Comparison of ENCODE assay signal across 7 cellular contexts in the genomic region with DNA sequence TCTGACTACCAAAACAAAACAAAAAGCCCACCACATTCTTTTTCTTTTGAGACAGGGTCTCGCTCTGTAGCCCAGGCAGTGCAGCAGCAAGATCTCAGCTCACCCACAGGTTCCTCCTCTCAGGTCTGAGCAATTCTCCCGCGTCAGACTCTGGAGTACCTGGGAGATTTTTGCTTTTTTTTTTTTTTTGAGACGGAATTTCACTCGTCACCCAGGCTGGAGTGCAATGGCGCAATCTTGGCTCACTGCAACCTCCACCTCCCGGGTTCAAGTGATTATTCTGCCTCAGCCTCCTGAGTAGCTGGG. TPM values are rescaled to one million over a fixed set of nuclear protein-coding genes. Genes with fewer than 3 reads are reported as not detected.
DNase-seq lines count a peak whose midpoint lies in the region; ATAC-seq, FAIRE-seq and TF ChIP-seq lines count a peak whose summit lies in the region.
"Not testable (repeated sequence)": the region's sequence is repeated elsewhere in the genome, so short reads cannot be mapped to it uniquely, and the experiment has no call there.

No MANE protein-coding gene starts in this region.

- not testable (repeated sequence) for H3K79me2 ChIP-seq in Karpas-422 (ENCODE audit: low read length); SU-DHL-6 (ENCODE audit: insufficient read depth, low read length); HepG2 (ENCODE audit: insufficient read depth, low read length)

- H3K9me2 ChIP-seq in Karpas-422 (replicated peaks; ENCODE audit: insufficient read depth, low read length); SU-DHL-6 (replicated peaks; ENCODE audit: insufficient read depth, low read length): not testable (repeated sequence)

- peaks cover 0 to 13% (median 8%) of the 10 kb centered on the region in 10 experiments; a peak in 10 of 20 replicates for H3K4me1 ChIP-seq in BLaER1 treated with 17β-estradiol and CSF1 and Interleukin-3, amounts not matched to agents 10 nM and 100 nM
- peaks cover 10% of the 10 kb centered on the region for H3K4me1 ChIP-seq in Karpas-422 (ENCODE audit: low read length)
- H3K4me1 ChIP-seq in HepG2 (ENCODE audit: insufficient read depth, low read length) = peaks cover 12% of the 10 kb centered on the region
- H3K4me1 ChIP-seq in spleen = peaks cover 0 to 10% (median 2%) of the 10 kb centered on the region in 6 donors

- peak overlapping the region in 10 of 11 experiments; percentile 2 to 51 (median 22); a peak in 10 of 22 replicates for H3K4me2 ChIP-seq in BLaER1 treated with 17β-estradiol and CSF1 and Interleukin-3, amounts not matched to agents 10 nM and 100 nM
- H3K4me2 ChIP-seq in Karpas-422 (ENCODE audit: low read depth, low read length, poor library complexity, severe bottlenecking) = peak overlapping the region; percentile 47
- peak overlapping the region; percentile 31 for H3K4me2 ChIP-seq in SU-DHL-6 (ENCODE audit: low read depth, low read length, poor library complexity, severe bottlenecking)
- H3K4me2 ChIP-seq in HepG2 (ENCODE audit: low read depth, low read length) = peak overlapping the region; percentile 51

- H4K20me1 ChIP-seq in BLaER1 treated with 17β-estradiol and CSF1 and Interleukin-3, amounts not matched to agents 10 nM and 100 nM; Karpas-422 (ENCODE audit: insufficient read depth, low read depth, low read length); SU-DHL-6 (ENCODE audit: low read depth, low read length); HepG2 (ENCODE audit: insufficient read depth, low read length): not testable (repeated sequence)

- H3K9ac ChIP-seq in BLaER1 treated with 17β-estradiol and CSF1 and Interleukin-3, amounts not matched to agents 10 nM and 100 nM; Karpas-422 (ENCODE audit: low read length); SU-DHL-6 (ENCODE audit: low read length); HepG2 (ENCODE audit: insufficient read depth, low read depth, low read length): not testable (repeated sequence)

- not testable (repeated sequence) for H3K27me3 ChIP-seq in BLaER1 treated with 17β-estradiol and CSF1 and Interleukin-3, amounts not matched to agents 10 nM and 100 nM; Karpas-422 (ENCODE audit: low read length); SU-DHL-6 (ENCODE audit: low read length); HepG2 (ENCODE audit: control insufficient read depth in 1 of 2, insufficient read depth in 2 of 2, low read length in 2 of 2); spleen (replicated peaks in 1 of 7)

- H3K9me3 ChIP-seq in BLaER1 treated with 17β-estradiol and CSF1 and Interleukin-3, amounts not matched to agents 10 nM and 100 nM (replicated peaks in 1 of 11); Karpas-422 (ENCODE audit: low read length); SU-DHL-6 (ENCODE audit: insufficient read depth, low read length); HepG2 (ENCODE audit: low read length); spleen: not testable (repeated sequence)

- not testable (repeated sequence) for BruUV-seq in HepG2 (replicated peaks; lab: Mats Ljungman, UMichigan)

- in situ Hi-C loops in HepG2 (cut with HindIII; ENCODE audit: extremely low pct_ligation_motif_present, low pct_unique_long_range_greater_than_20kb) = not testable (repeated sequence)

- not testable (repeated sequence) for H3K27ac ChIP-seq in BLaER1 treated with 17β-estradiol and CSF1 and Interleukin-3, amounts not matched to agents 10 nM and 100 nM; Karpas-422 (ENCODE audit: low read length); SU-DHL-6 (ENCODE audit: low read depth, low read length); HepG2 (ENCODE audit: extremely low read length, insufficient read depth, low read length)
- peak overlapping the region in 5 of 8 donors; percentile 36 to 71 (median 48) for H3K27ac ChIP-seq in spleen

- not testable (repeated sequence) for H3K4me3 ChIP-seq in BLaER1 treated with 17β-estradiol and CSF1 and Interleukin-3, amounts not matched to agents 10 nM and 100 nM; SU-DHL-6 (ENCODE audit: insufficient read depth, low read length, poor library complexity, severe bottlenecking)
- H3K4me3 ChIP-seq in Karpas-422 (ENCODE audit: low read length) (peak overlapping the region; percentile 48; the same call in 1 of the 2 replicates), HepG2 (replicated peaks in 1 of 3; ENCODE audit: insufficient read depth in 1 of 3, low read depth in 2 of 3, low read length in 3 of 3) (peak overlapping the region in 2 of 3 experiments; percentile 1 to 23; a peak in 2 of 6 replicates), spleen (peak overlapping the region in 1 of 8 donors; percentile 10)

- POLR2A ChIA-PET in HepG2 (lab: Yijun Ruan, JAX) = not testable (repeated sequence)

- not testable (repeated sequence) for TF ChIP-seq EP300 in HepG2 (IDR thresholded peaks at IDR 0.05; ENCODE audit: low read depth in 2 of 2, low read length in 2 of 2); HepG2 (CRISPR knock-in tag; IDR thresholded peaks at IDR 0.05; ENCODE audit: borderline replicate concordance)

- intact Hi-C loops in HepG2 (cut with micrococcal nuclease; ENCODE audit: unreplicated experiment) = loop anchor here (10.0 kb wide), 1 partner anchor 103 kb away; no protein-coding TSS in a partner anchor
- intact Hi-C loops in spleen (cut with DNase I; ENCODE audit: low total_unique reads) = not testable (repeated sequence)

- not testable (repeated sequence) for DNase-seq in Karpas-422; HepG2 (ENCODE audit: low spot score); spleen

- not testable (repeated sequence) for TF ChIP-seq RAD21 in HepG2 (CRISPR knock-in tag; IDR thresholded peaks at IDR 0.05)

- H3F3A ChIP-seq in SU-DHL-6 (ENCODE audit: insufficient read depth) = not testable (repeated sequence)

- H3K36me3 ChIP-seq in BLaER1 treated with 17β-estradiol and CSF1 and Interleukin-3, amounts not matched to agents 10 nM and 100 nM; Karpas-422 (ENCODE audit: insufficient read depth, low read length); SU-DHL-6 (ENCODE audit: low read length); HepG2 (replicated peaks in 1 of 2; ENCODE audit: control insufficient read depth in 1 of 2, insufficient read depth in 2 of 2, low read length in 2 of 2); spleen: not testable (repeated sequence)

- TF ChIP-seq POLR2A in HepG2 (IDR thresholded peaks at IDR 0.05; ENCODE audit: insufficient read depth in 1 of 2, low read depth in 2 of 2, low read length in 2 of 2); spleen (IDR thresholded peaks at IDR 0.05): not testable (repeated sequence)

- peak overlapping the region; percentile 6; the same call in 1 of the 2 replicates for H2AFZ ChIP-seq in Karpas-422 (ENCODE audit: low read length)
- H2AFZ ChIP-seq in SU-DHL-6 (ENCODE audit: low read depth, low read length, severe bottlenecking); HepG2 (ENCODE audit: low read length): not testable (repeated sequence)

- 16% methylated on average over 7 of the region's 7 CpGs for WGBS in HepG2 (ENCODE audit: low lambda C conversion rate)
- WGBS in spleen, 5 donors = 63 to 71% (median 68%) methylated on average over 7 of the region's 7 CpGs

- CTCF ChIA-PET in HepG2 (lab: Yijun Ruan, JAX; ENCODE audit: low intra/inter-chr PET ratio, low total read pairs) = not testable (repeated sequence)

- FAIRE-seq in HepG2 (lab: Jason Lieb, UNC) = not testable (repeated sequence)

- TF ChIP-seq CTCF in SU-DHL-6 (IDR thresholded peaks at IDR 0.05; ENCODE audit: insufficient read depth, low read length, poor library complexity, severe bottlenecking); HepG2 (CRISPR knock-in tag; IDR thresholded peaks at IDR 0.05); spleen (IDR thresholded peaks at IDR 0.05 in 8 of 11, conservative IDR thresholded peaks at IDR 0.05 in 3 of 11): not testable (repeated sequence)

- peak; percentile 25 for ATAC-seq in GM19397 (IDR thresholded peaks at IDR 0.05; ENCODE audit: unreplicated experiment)
- ATAC-seq in HG03097 (IDR thresholded peaks at IDR 0.05; ENCODE audit: low FRiP score, unreplicated experiment) = peak; percentile 21
- ATAC-seq in HepG2 = not testable (repeated sequence)

RNA-seq across cellular contexts. Expression of a gene that starts 21.2 kb away (rescaled TPM):
- total RNA-seq in Karpas-422 (2014; rRNA removed; shearing (Covaris generic); ENCODE audit: low replicate concordance) = 70.1 and 89.2 TPM in 2 replicates
- total RNA-seq in HepG2 (2016; rRNA removed; fragmentation: Illumina TruSeq; extraction: Trizol) = 64.9 and 93.8 TPM in 2 replicates
- 25.0 and 28.0 TPM in 2 replicates for total RNA-seq in HepG2 (2016; cell fraction: cytosol; rRNA removed; fragmentation: Illumina TruSeq; extraction: Trizol; ENCODE audit: low read depth)
- total RNA-seq in HepG2 (2016; cell fraction: insoluble cytoplasmic fraction; rRNA removed; fragmentation: Illumina TruSeq; extraction: Trizol) = 64.0 and 82.0 TPM in 2 replicates
- 28.1 and 42.3 TPM in 2 replicates for total RNA-seq in HepG2 (2016; cell fraction: membrane; rRNA removed; fragmentation: Illumina TruSeq; extraction: Trizol)
- 32.7 and 40.0 TPM in 2 replicates for total RNA-seq in HepG2 (2016; cell fraction: nucleus; rRNA removed; fragmentation: Illumina TruSeq; extraction: Trizol)
- 35.9 and 46.0 TPM in 2 replicates for polyA plus RNA-seq in HepG2 (2011; rRNA removed)
- polyA plus RNA-seq in HepG2 (2011; cell fraction: cytosol; rRNA removed) = 20.0 and 28.0 TPM in 2 replicates
- 20.1 and 28.1 TPM in 2 replicates for polyA plus RNA-seq in HepG2 (2011; cell fraction: nucleus; rRNA removed)
- 59.7 and 61.2 TPM in 2 replicates for polyA plus RNA-seq in HepG2 (2012)
- 15.1 and 21.5 TPM in 2 replicates for polyA plus RNA-seq in HepG2 (2016; cell fraction: cytosol; fragmentation: Illumina TruSeq; extraction: Trizol; ENCODE audit: low read depth)
- 80.8 and 92.4 TPM in 2 replicates for polyA plus RNA-seq in HepG2 (2016; cell fraction: insoluble cytoplasmic fraction; fragmentation: Illumina TruSeq; extraction: Trizol; ENCODE audit: low read depth)
- 21.9 and 31.1 TPM in 2 replicates for polyA plus RNA-seq in HepG2 (2016; cell fraction: membrane; fragmentation: Illumina TruSeq; extraction: Trizol; ENCODE audit: low read depth)
- 58.0 and 61.2 TPM in 2 replicates for polyA plus RNA-seq in HepG2 (2016; cell fraction: nucleus; fragmentation: Illumina TruSeq; extraction: Trizol; ENCODE audit: insufficient read depth, low read depth)
- 45.1 and 73.6 TPM in 2 replicates for polyA minus RNA-seq in HepG2 (2011; rRNA and poly(A)+ RNA removed; ENCODE audit: low replicate concordance)
- 28.9 and 44.8 TPM in 2 replicates for polyA minus RNA-seq in HepG2 (2011; cell fraction: cytosol; rRNA and poly(A)+ RNA removed)
- 38.7 and 39.8 TPM in 2 replicates for polyA minus RNA-seq in HepG2 (2011; cell fraction: nucleus; rRNA and poly(A)+ RNA removed)
- total RNA-seq in spleen = 100 to 1,000 TPM; 101 to 175 (median 117) TPM
- 10 to 100 TPM; 20.8 to 34.5 (median 30.8) TPM for polyA plus RNA-seq in spleen
